In genomic region chr6:2858678-2859324, GRCh38 we compare ENCODE assay signal across 7 cellular contexts. TPM values are rescaled to one million over a fixed set of nuclear protein-coding genes. Genes with fewer than 3 reads are reported as not detected.
DNase-seq lines count a peak whose midpoint lies in the region; ATAC-seq and TF ChIP-seq lines count a peak whose summit lies in the region.

No MANE protein-coding gene starts in this region.

- H3K4me1 ChIP-seq in IMR-90 (ENCODE audit: control insufficient read depth, insufficient read depth, low read length) (peaks cover 22% of the 10 kb centered on the region), right atrium auricular region (peaks cover 0 to 39% of the 10 kb centered on the region in 2 donors)

- H3K27ac ChIP-seq in IMR-90 (ENCODE audit: insufficient read depth, low read length) = peak overlapping the region; percentile 95; the same call in 1 of the 2 replicates
- peak overlapping the region; percentile 50 to 58 for H3K27ac ChIP-seq in right atrium auricular region
- peak overlapping the region; percentile 27 for H3K27ac ChIP-seq in substantia nigra (ENCODE audit: low read depth, low read length, poor library complexity, severe bottlenecking)

- dilution Hi-C loops in IMR-90 (cut with HindIII; ENCODE audit: low sequenced_read_pairs, unreplicated experiment) = no loop called here

- no CpG with 5 or more reads among the region's 5 CpGs for WGBS in IMR-90 (ENCODE audit: extremely low coverage in 2 of 2, insufficient read length in 1 of 2), 2 experiments

- peak overlapping the region; percentile 99 for H2BK15ac ChIP-seq in IMR-90 (ENCODE audit: low read depth, low read length)

- peaks cover 0 to 12% of the 10 kb centered on the region in 2 experiments; a peak in 2 of 4 replicates for H3K79me1 ChIP-seq in IMR-90 (ENCODE audit: low read depth in 1 of 2, low read length in 2 of 2)

- no peaks in the 10 kb centered on the region for H3K36me3 ChIP-seq in IMR-90 (ENCODE audit: control insufficient read depth, insufficient read depth, low read length)
- H3K36me3 ChIP-seq in right atrium auricular region = no peaks in the 10 kb centered on the region

- peak overlapping the region; percentile 96 for H2BK5ac ChIP-seq in IMR-90 (ENCODE audit: low read depth, low read length, poor library complexity, severe bottlenecking)

- peak overlapping the region; percentile 91 for H3K4ac ChIP-seq in IMR-90 (ENCODE audit: low read depth, low read length)

- H3K9me3 ChIP-seq in IMR-90 (ENCODE audit: control insufficient read depth, insufficient read depth, low read length) = no peaks in the 10 kb centered on the region
- H3K9me3 ChIP-seq in right atrium auricular region = no peaks in the 10 kb centered on the region

- H2AFZ ChIP-seq in IMR-90 (replicated peaks; ENCODE audit: low read length, poor library complexity) = peak overlapping the region; percentile 95

- CTCF ChIA-PET in IMR-90 (lab: Yijun Ruan, JAX) = no interaction called here

- peaks cover 22% of the 10 kb centered on the region for H3K9me1 ChIP-seq in IMR-90 (ENCODE audit: insufficient read depth, low read length)

- H3K9ac ChIP-seq in IMR-90 (ENCODE audit: low read depth, low read length) = peak overlapping the region; percentile 69

- peak overlapping the region; percentile 98 for H4K5ac ChIP-seq in IMR-90 (ENCODE audit: low read depth, low read length)

- H2AK9ac ChIP-seq in IMR-90 (replicated peaks; ENCODE audit: low read depth, low read length, poor library complexity) = peak overlapping the region; percentile 94

- intact Hi-C loops in IMR-90 (cut with micrococcal nuclease) = no loop called here

- H3K4me3 ChIP-seq in IMR-90 (ENCODE audit: insufficient read depth, low read depth, low read length) = no peak overlapping the region
- peak overlapping the region in 1 of 2 donors; percentile 24 for H3K4me3 ChIP-seq in right atrium auricular region

- no TSS peak for BruUV-seq in IMR-90 (replicated peaks; lab: Mats Ljungman, UMichigan)

- ATAC-seq in IMR-90 (ENCODE audit: low read depth) = 0 out of 2 replicates have a peak, but pooled peaks have one; percentile 7

- H2AK5ac ChIP-seq in IMR-90 (ENCODE audit: low read depth, low read length) = peak overlapping the region; percentile 83

- peak overlapping the region; percentile 88 for H3K23ac ChIP-seq in IMR-90 (ENCODE audit: low read depth, low read length)

- H4K91ac ChIP-seq in IMR-90 (ENCODE audit: insufficient read depth, low read depth, low read length) = peak overlapping the region; percentile 91

- POLR2A ChIA-PET in IMR-90 (lab: Charles Lee; ENCODE audit: unreplicated experiment) = interaction anchor here (0.7 kb wide), 1 partner anchor 622 kb away, joined by 8 read pairs; no protein-coding TSS in a partner anchor

- H3K56ac ChIP-seq in IMR-90 (ENCODE audit: extremely low read depth, insufficient read depth, low read length) = no peak overlapping the region

- H4K8ac ChIP-seq in IMR-90 (ENCODE audit: low read depth in 2 of 2, low read length in 2 of 2) = peak overlapping the region; percentile 98 to 99

- peak overlapping the region; percentile 77 for H3K4me2 ChIP-seq in IMR-90 (ENCODE audit: low read depth, low read length)

- peak overlapping the region; percentile 82 for H2BK20ac ChIP-seq in IMR-90 (ENCODE audit: low read depth, low read length)

- H3K27me3 ChIP-seq in IMR-90 (ENCODE audit: control insufficient read depth, insufficient read depth, low read length) (no peaks in the 10 kb centered on the region), right atrium auricular region (no peaks in the 10 kb centered on the region)

- peak overlapping the region; percentile 90 for H3K14ac ChIP-seq in IMR-90 (replicated peaks; ENCODE audit: low read depth, low read length)

- DNase-seq in IMR-90 (no peak), right atrium auricular region (ENCODE audit: low spot score) (no peak), substantia nigra (lab: John Stamatoyannopoulos, UW) (no peak), NCI-H2171 (lab: John Stamatoyannopoulos, UW) (no peak), SIG-M5 (lab: John Stamatoyannopoulos, UW) (no peak)
- DNase-seq in activated CD8-positive, alpha-beta memory T cell treated with anti-CD3 and anti-CD28 coated beads, Interleukin-2, amount 50 U/mL, for 48 hours = peak; percentile 74
- DNase-seq in stimulated activated CD4-positive, alpha-beta T cell treated with anti-CD3 and anti-CD28 coated beads, Interleukin-1b, Interleukin-23, amount 100 ng/mL, for 48 hours = no peak

- in situ Hi-C loops in IMR-90 (cut with MboI; ENCODE audit: low sequenced_read_pairs) = no loop called here

- no peaks in the 10 kb centered on the region for H4K20me1 ChIP-seq in IMR-90 (ENCODE audit: insufficient read depth, low read length)

- no peak for TF ChIP-seq POLR2A in IMR-90 (IDR thresholded peaks at IDR 0.05; ENCODE audit: low read depth, low read length)

- no peak for TF ChIP-seq RAD21 in IMR-90 (IDR thresholded peaks at IDR 0.05; ENCODE audit: low read length)

- peak overlapping the region; percentile 86 for H3K18ac ChIP-seq in IMR-90 (ENCODE audit: low read depth, low read length)

- peak overlapping the region; percentile 88 for H2BK120ac ChIP-seq in IMR-90 (ENCODE audit: low read depth, low read length)

- TF ChIP-seq CTCF in IMR-90 (conservative IDR thresholded peaks at IDR 0.05; ENCODE audit: low read depth, low read length) = no peak
- no peak for TF ChIP-seq CTCF in right atrium auricular region (IDR thresholded peaks at IDR 0.05)

TF ChIP-seq in IMR-90, 13 proteins besides CTCF, POLR2A, EP300 and RAD21:
- TF ChIP-seq RCOR1 (IDR thresholded peaks at IDR 0.05; ENCODE audit: insufficient replicate concordance, low read length) (no peak), ELK1 (IDR thresholded peaks at IDR 0.05; ENCODE audit: borderline replicate concordance, low read depth, low read length) (no peak), SMC3 (IDR thresholded peaks at IDR 0.05; ENCODE audit: low read depth, low read length) (no peak), CEBPB (IDR thresholded peaks at IDR 0.05; ENCODE audit: low read depth, low read length) (no peak), CHD1 (IDR thresholded peaks at IDR 0.05; ENCODE audit: low read depth, low read length) (no peak), BHLHE40 (IDR thresholded peaks at IDR 0.05; ENCODE audit: low read depth, low read length) (no peak), FOS (IDR thresholded peaks at IDR 0.05; ENCODE audit: low read depth, low read length) (no peak), MAFK (IDR thresholded peaks at IDR 0.05; ENCODE audit: low read depth, low read length) (no peak), MXI1 (IDR thresholded peaks at IDR 0.05; ENCODE audit: borderline replicate concordance, low read depth, low read length) (no peak), USF2 (IDR thresholded peaks at IDR 0.05; ENCODE audit: low read depth, low read length) (no peak), MAZ (IDR thresholded peaks at IDR 0.05; ENCODE audit: borderline replicate concordance, low read depth, low read length) (no peak), NFE2L2 (IDR thresholded peaks at IDR 0.05; ENCODE audit: low read depth, low read length) (no peak), RFX5 (IDR thresholded peaks at IDR 0.05; ENCODE audit: low read depth, low read length) (no peak)

RNA-seq across cellular contexts. Expression of gene SERPINB1, which starts 17.1 kb away (rescaled TPM):
- total RNA-seq in IMR-90 (2012; rRNA removed) (6.1 TPM in 2 replicates), right atrium auricular region (10 to 100 TPM; 26.6 to 27.3 TPM)
- 7.0 and 9.1 TPM in 2 replicates for polyA plus RNA-seq in IMR-90 (2012; rRNA removed)
- 2.8 and 2.9 TPM in 2 replicates for polyA plus RNA-seq in IMR-90 (2012; cell fraction: cytosol; rRNA removed)
- 1.4 and 6.8 TPM in 2 replicates for polyA plus RNA-seq in IMR-90 (2012; cell fraction: nucleus; rRNA removed; ENCODE audit: low replicate concordance)

RNA-seq across cellular contexts. Expression of gene SERPINB9, which starts 44.3 kb away (rescaled TPM):
- total RNA-seq in IMR-90 (2012; rRNA removed) = 2.3 and 2.5 TPM in 2 replicates
- 2.2 and 2.3 TPM in 2 replicates for polyA plus RNA-seq in IMR-90 (2012; rRNA removed)
- 1.1 and 1.5 TPM in 2 replicates for polyA plus RNA-seq in IMR-90 (2012; cell fraction: cytosol; rRNA removed)
- polyA plus RNA-seq in IMR-90 (2012; cell fraction: nucleus; rRNA removed; ENCODE audit: low replicate concordance) = 1.1 and 3.5 TPM in 2 replicates
- total RNA-seq in right atrium auricular region = 10 to 100 TPM; 11.2 to 17.5 TPM

Comparison
In these comparisons a context has a peak if more than half of its experiments do, and no peak if none do; other contexts are left out.
1. H3K27ac ChIP-seq: peak in every context shown above with its lines; median percentile 95 in IMR-90; 54 in right atrium auricular region; 27 in substantia nigra.